In genomic region chr1:176055398-176055797, GRCh38 we compare ENCODE assay signal across 22 cellular contexts.
"Had no signal": no experiment of that assay in that cellular context is flagged by ENCODE, and none has a peak within 500 bp of the region (broad histone marks: within the 10 kb centered on the region; RNA-seq: fewer than 3 reads in every experiment).

No MANE protein-coding gene starts in this region.

- H3K4me3 Mint-ChIP-seq: endodermal cell; immature natural killer cell; naive thymus-derived CD8-positive, alpha-beta T cell; neural crest cell; stimulated activated naive B cell treated with anti-CD40 and anti-IgM and Interleukin-4, amounts not matched to agents 10 μg/mL and 1 μg/mL and 100 μg/mL, for 72 hours; stimulated activated naive CD8-positive, alpha-beta T cell treated with anti-CD3 and anti-CD28 coated beads, Interleukin-15, amount 100 ng/mL, for 72 hours had no signal

- H3K4me3 ChIP-seq: coronary artery, lung, right atrium auricular region, sigmoid colon, skin epidermis, thoracic aorta, transverse colon had no signal

- H3K36me3 ChIP-seq: right atrium auricular region, sigmoid colon, thoracic aorta, transverse colon had no signal

- H3K4me1 ChIP-seq: foreskin keratinocyte, right atrium auricular region, sigmoid colon had no signal

- H3K27me3 Mint-ChIP-seq: naive thymus-derived CD8-positive, alpha-beta T cell; stimulated activated naive B cell treated with anti-CD40 and anti-IgM and Interleukin-4, amounts not matched to agents 10 μg/mL and 1 μg/mL and 100 μg/mL, for 72 hours; stimulated activated naive CD8-positive, alpha-beta T cell treated with anti-CD3 and anti-CD28 coated beads, Interleukin-15, amount 100 ng/mL, for 72 hours had no signal

- H3K27ac ChIP-seq: coronary artery, foreskin keratinocyte, right atrium auricular region, sigmoid colon, skin epidermis, thoracic aorta, transverse colon had no signal

- H3K27me3 ChIP-seq: foreskin keratinocyte, right atrium auricular region, sigmoid colon, transverse colon had no signal

- ATAC-seq: foreskin keratinocyte; left cardiac atrium; left ventricle myocardium superior; naive thymus-derived CD8-positive, alpha-beta T cell; stimulated activated naive B cell treated with anti-CD40 and anti-IgM and Interleukin-4, amounts not matched to agents 10 μg/mL and 1 μg/mL and 100 μg/mL, for 72 hours; stimulated activated naive CD8-positive, alpha-beta T cell treated with anti-CD3 and anti-CD28 coated beads, Interleukin-15, amount 100 ng/mL, for 72 hours had no signal

- DNase-seq: effector CD4-positive, alpha-beta T cell; endodermal cell; erythroblast; foreskin keratinocyte; immature natural killer cell; kidney; left cardiac atrium; left ventricle myocardium superior; mesendoderm; naive thymus-derived CD8-positive, alpha-beta T cell; sigmoid colon; stimulated activated CD4-positive, alpha-beta T cell treated with anti-CD3 and anti-CD28 coated beads, Interleukin-2, amount 100 ng/mL, for 24 hours; stimulated activated CD4-positive, alpha-beta T cell treated with anti-CD3 and anti-CD28 coated beads, Interleukin-4, amount 100 ng/mL, for 4 hours; stimulated activated naive B cell treated with anti-CD40 and anti-IgM and Interleukin-4, amounts not matched to agents 10 μg/mL and 1 μg/mL and 100 μg/mL, for 72 hours; stimulated activated naive CD8-positive, alpha-beta T cell treated with anti-CD3 and anti-CD28 coated beads, Interleukin-15, amount 100 ng/mL, for 72 hours; transverse colon had no signal

- H3K27ac Mint-ChIP-seq: endodermal cell; stimulated activated naive B cell treated with anti-CD40 and anti-IgM and Interleukin-4, amounts not matched to agents 10 μg/mL and 1 μg/mL and 100 μg/mL, for 72 hours; stimulated activated naive CD8-positive, alpha-beta T cell treated with anti-CD3 and anti-CD28 coated beads, Interleukin-15, amount 100 ng/mL, for 72 hours had no signal

- H3K9me3 ChIP-seq: right atrium auricular region, sigmoid colon, thoracic aorta, transverse colon had no signal

- H3K9me3 Mint-ChIP-seq: immature natural killer cell; naive thymus-derived CD8-positive, alpha-beta T cell; neural crest cell; stimulated activated naive B cell treated with anti-CD40 and anti-IgM and Interleukin-4, amounts not matched to agents 10 μg/mL and 1 μg/mL and 100 μg/mL, for 72 hours; stimulated activated naive CD8-positive, alpha-beta T cell treated with anti-CD3 and anti-CD28 coated beads, Interleukin-15, amount 100 ng/mL, for 72 hours had no signal

- H3K4me1 Mint-ChIP-seq: immature natural killer cell; stimulated activated naive CD8-positive, alpha-beta T cell treated with anti-CD3 and anti-CD28 coated beads, Interleukin-15, amount 100 ng/mL, for 72 hours had no signal
